27 cellular contexts compared by ENCODE assay signal in genomic region chr10:77788496-77789010, GRCh38.
DNase-seq lines count a peak whose midpoint lies in the region; ATAC-seq, FAIRE-seq and TF ChIP-seq lines count a peak whose summit lies in the region.
"Had no signal": no experiment of that assay in that cellular context is flagged by ENCODE, and none has a peak within 500 bp of the region (broad histone marks: within the 10 kb centered on the region; RNA-seq: fewer than 3 reads in every experiment).

No MANE protein-coding gene starts in this region.

- H3K27me3 ChIP-seq in K562 (ENCODE audit: control insufficient read depth in 2 of 2, insufficient read depth in 2 of 2, low read length in 2 of 2) (no peaks in the 10 kb centered on the region), upper lobe of right lung (no peaks in the 10 kb centered on the region)
- H3K27me3 ChIP-seq: BE2C; BLaER1 treated with 17β-estradiol and CSF1 and Interleukin-3, amounts not matched to agents 10 nM and 100 nM had no signal

- peak overlapping the region; percentile 4 to 57 for H3K27ac Mint-ChIP-seq in natural killer cell
- peak overlapping the region in 1 of 2 donors; percentile 57 for H3K27ac Mint-ChIP-seq in natural killer cell treated with Interleukin-12 subunit alpha and Interleukin-12 subunit beta and Interleukin-15 and Interleukin-18, amount 100 ng/mL, for 72 hours
- H3K27ac Mint-ChIP-seq in activated T-helper 17 cell treated with anti-CD3 and anti-CD28 coated beads, Interleukin-2, amount 50 U/mL, for 72 hours, result no peak overlapping the region
- H3K27ac Mint-ChIP-seq: CD14-positive monocyte; CD4-positive, alpha-beta T cell had no signal

- intact Hi-C loops in natural killer cell (cut with micrococcal nuclease), result no loop called here
- intact Hi-C loops in K562 (cut with micrococcal nuclease), result no loop called here
- intact Hi-C loops in posterior vena cava (cut with DNase I), result no loop called here
- intact Hi-C loops in upper lobe of right lung (cut with DNase I), result no loop called here

- no peak for TF ChIP-seq POLR2A in K562 (conservative IDR thresholded peaks at IDR 0.05)

- no peak overlapping the region for H3K4me2 ChIP-seq in K562 (ENCODE audit: insufficient read depth, low read length)
- H3K4me2 ChIP-seq: A549; BLaER1 treated with 17β-estradiol and CSF1 and Interleukin-3, amounts not matched to agents 10 nM and 100 nM had no signal

- peaks cover 0 to 4% of the 10 kb centered on the region in 2 donors for H3K4me1 Mint-ChIP-seq in natural killer cell
- H3K4me1 Mint-ChIP-seq in natural killer cell treated with Interleukin-12 subunit alpha and Interleukin-12 subunit beta and Interleukin-15 and Interleukin-18, amount 100 ng/mL, for 72 hours (ENCODE audit: low read depth in 2 of 2), result peaks cover 5 to 6% of the 10 kb centered on the region in 2 donors
- H3K4me1 Mint-ChIP-seq in activated T-helper 17 cell treated with anti-CD3 and anti-CD28 coated beads, Interleukin-2, amount 50 U/mL, for 72 hours, result no peaks in the 10 kb centered on the region
- H3K4me1 Mint-ChIP-seq: CD14-positive monocyte had no signal

- TF ChIP-seq RAD21 in K562 (CRISPR knock-in tag; conservative IDR thresholded peaks at IDR 0.05 in 1 of 2, IDR thresholded peaks at IDR 0.05 in 1 of 2), result no peak

- DNase-seq in natural killer cell (no peak), K562 (ENCODE audit: extremely low read depth in 1 of 4, low spot score in 3 of 4) (no peak), posterior vena cava (ENCODE audit: low spot score) (peak; percentile 74), upper lobe of right lung (peak; percentile 35), H4 (ENCODE audit: low spot score) (no peak)
- DNase-seq in natural killer cell treated with Interleukin-12 subunit alpha and Interleukin-12 subunit beta and Interleukin-15 and Interleukin-18, amount 100 ng/mL, for 72 hours (ENCODE audit: low spot score), result no peak
- DNase-seq in activated effector memory CD4-positive, alpha-beta T cell treated with Interleukin-2 at 50 U/mL for 16 hours, result no peak
- DNase-seq: 8988T; ACHN; AML-193; BE2C; CD8-positive, alpha-beta memory T cell; DMS 273 treated with DMSO at 0.1 percent for 48 hours; DMS79; EL; GDM1; GOT3; H7; HCEC 1CT had no signal

- H3K79me2 ChIP-seq in K562 (ENCODE audit: control insufficient read depth, insufficient read depth, low read length), result no peaks in the 10 kb centered on the region

- H3K27ac ChIP-seq in K562 (ENCODE audit: extremely low read depth, low read depth, low read length), result no peak overlapping the region
- H3K27ac ChIP-seq in upper lobe of right lung, result no peak overlapping the region
- H3K27ac ChIP-seq: A549; BLaER1 treated with 17β-estradiol and CSF1 and Interleukin-3, amounts not matched to agents 10 nM and 100 nM had no signal

- H3K9me1 ChIP-seq in K562 (ENCODE audit: control insufficient read depth, insufficient read depth, low read length), result no peaks in the 10 kb centered on the region

- no peaks in the 10 kb centered on the region for H3K9me3 ChIP-seq in K562 (replicated peaks; ENCODE audit: control insufficient read depth, insufficient read depth, low read depth, low read length)
- H3K9me3 ChIP-seq in upper lobe of right lung, result no peaks in the 10 kb centered on the region
- H3K9me3 ChIP-seq: A549; BE2C; BLaER1 treated with 17β-estradiol and CSF1 and Interleukin-3, amounts not matched to agents 10 nM and 100 nM had no signal

- no peaks in the 10 kb centered on the region for H4K20me1 ChIP-seq in K562 (replicated peaks; ENCODE audit: control insufficient read depth, insufficient read depth, low read length)

- FAIRE-seq in K562 (lab: Jason Lieb, UNC), result peak; percentile 15
- FAIRE-seq: A549, D721Med, GM12891, GM18507 had no signal

- no peaks in the 10 kb centered on the region for H3K9me3 Mint-ChIP-seq in natural killer cell
- no peaks in the 10 kb centered on the region for H3K9me3 Mint-ChIP-seq in natural killer cell treated with Interleukin-12 subunit alpha and Interleukin-12 subunit beta and Interleukin-15 and Interleukin-18, amount 100 ng/mL, for 72 hours
- no peaks in the 10 kb centered on the region for H3K9me3 Mint-ChIP-seq in activated T-helper 17 cell treated with anti-CD3 and anti-CD28 coated beads, Interleukin-2, amount 50 U/mL, for 72 hours
- H3K9me3 Mint-ChIP-seq: CD4-positive, alpha-beta T cell; CD8-positive, alpha-beta memory T cell had no signal

- no peak overlapping the region for H2AFZ ChIP-seq in K562 (ENCODE audit: low read depth, low read length)

- ATAC-seq in natural killer cell, result no peak
- no peak for ATAC-seq in natural killer cell treated with Interleukin-12 subunit alpha and Interleukin-12 subunit beta and Interleukin-15 and Interleukin-18, amount 100 ng/mL, for 72 hours
- ATAC-seq in K562, result no peak
- ATAC-seq in upper lobe of right lung, result no peak
- no peak for ATAC-seq in activated T-helper 17 cell treated with anti-CD3 and anti-CD28 coated beads, Interleukin-2, amount 50 U/mL, for 72 hours (replicated peaks)
- ATAC-seq: A549 had no signal

- TF ChIP-seq CTCF in natural killer cell (IDR thresholded peaks at IDR 0.05) (no peak), K562 (IDR thresholded peaks at IDR 0.05 in 2 of 3, conservative IDR thresholded peaks at IDR 0.05 in 1 of 3; ENCODE audit: insufficient read depth in 2 of 3, low read depth in 1 of 3, low read length in 3 of 3) (no peak), upper lobe of right lung (IDR thresholded peaks at IDR 0.05) (no peak)

- peak overlapping the region in 1 of 2 experiments; percentile 14; a peak in 1 of 4 replicates for H3K9ac ChIP-seq in K562 (ENCODE audit: insufficient read depth in 1 of 2, low read depth in 2 of 2, low read length in 2 of 2)
- H3K9ac ChIP-seq: BLaER1 treated with 17β-estradiol and CSF1 and Interleukin-3, amounts not matched to agents 10 nM and 100 nM had no signal

- 80% methylated on average over 10 of the region's 11 CpGs for WGBS in K562 (ENCODE audit: insufficient coverage, low coverage, missing lambda C conversion rate)

- peaks cover 15% of the 10 kb centered on the region for H3K36me3 Mint-ChIP-seq in natural killer cell
- peaks cover 11% of the 10 kb centered on the region for H3K36me3 Mint-ChIP-seq in natural killer cell treated with Interleukin-12 subunit alpha and Interleukin-12 subunit beta and Interleukin-15 and Interleukin-18, amount 100 ng/mL, for 72 hours
- no peaks in the 10 kb centered on the region for H3K36me3 Mint-ChIP-seq in activated T-helper 17 cell treated with anti-CD3 and anti-CD28 coated beads, Interleukin-2, amount 50 U/mL, for 72 hours (ENCODE audit: low read depth)
- H3K36me3 Mint-ChIP-seq: CD14-positive monocyte had no signal

- peaks cover 23% of the 10 kb centered on the region; the same call in 1 of the 3 replicates for H3K36me3 ChIP-seq in K562 (ENCODE audit: control insufficient read depth, insufficient read depth, low read length)
- peaks cover 19% of the 10 kb centered on the region for H3K36me3 ChIP-seq in upper lobe of right lung
- H3K36me3 ChIP-seq: BE2C had no signal

- in situ Hi-C loops in K562 (cut with MboI), result no loop called here

- no peak overlapping the region for H3K4me3 ChIP-seq in K562
- H3K4me3 ChIP-seq in upper lobe of right lung, result no peak overlapping the region
- H3K4me3 ChIP-seq: A549; BLaER1 treated with 17β-estradiol and CSF1 and Interleukin-3, amounts not matched to agents 10 nM and 100 nM had no signal

- H3K27me3 Mint-ChIP-seq in natural killer cell (ENCODE audit: low read depth in 2 of 2), result no peaks in the 10 kb centered on the region
- H3K27me3 Mint-ChIP-seq in natural killer cell treated with Interleukin-12 subunit alpha and Interleukin-12 subunit beta and Interleukin-15 and Interleukin-18, amount 100 ng/mL, for 72 hours, result no peaks in the 10 kb centered on the region
- no peaks in the 10 kb centered on the region for H3K27me3 Mint-ChIP-seq in activated T-helper 17 cell treated with anti-CD3 and anti-CD28 coated beads, Interleukin-2, amount 50 U/mL, for 72 hours
- H3K27me3 Mint-ChIP-seq: CD4-positive, alpha-beta T cell; CD8-positive, alpha-beta memory T cell had no signal

- CTCF ChIA-PET in K562 (lab: Yijun Ruan, JAX; ENCODE audit: low intra/inter-chr PET ratio), result no interaction called here

- POLR2A ChIA-PET in K562 (lab: Yijun Ruan, JAX), result no interaction called here

- H3K4me1 ChIP-seq in K562 (replicated peaks in 1 of 2; ENCODE audit: control insufficient read depth in 2 of 2, insufficient read depth in 2 of 2, low read length in 2 of 2) (no peaks in the 10 kb centered on the region), upper lobe of right lung (no peaks in the 10 kb centered on the region)
- H3K4me1 ChIP-seq: A549, BE2C had no signal

- no peak overlapping the region for H3K4me3 Mint-ChIP-seq in natural killer cell
- H3K4me3 Mint-ChIP-seq in natural killer cell treated with Interleukin-12 subunit alpha and Interleukin-12 subunit beta and Interleukin-15 and Interleukin-18, amount 100 ng/mL, for 72 hours, result no peak overlapping the region
- H3K4me3 Mint-ChIP-seq in activated T-helper 17 cell treated with anti-CD3 and anti-CD28 coated beads, Interleukin-2, amount 50 U/mL, for 72 hours, result no peak overlapping the region
- H3K4me3 Mint-ChIP-seq: CD14-positive monocyte; CD4-positive, alpha-beta T cell; CD8-positive, alpha-beta memory T cell had no signal

- no peak for TF ChIP-seq EP300 in K562 (IDR thresholded peaks at IDR 0.05; ENCODE audit: low read length)

- BruUV-seq in K562 (replicated peaks; lab: Mats Ljungman, UMichigan), result no TSS peak

TF ChIP-seq in K562, 482 proteins besides CTCF, POLR2A, EP300 and RAD21 (continues in another document):
- 0 out of 2 replicates have a peak, but pooled peaks have one; percentile 22 for TF ChIP-seq POLR2G (IDR thresholded peaks at IDR 0.05; ENCODE audit: low read depth, low read length)
- TF ChIP-seq E2F8 (IDR thresholded peaks at IDR 0.05; ENCODE audit: low read depth, partially characterized antibody), result no peak
- no peak for TF ChIP-seq CHD1 (IDR thresholded peaks at IDR 0.05; ENCODE audit: low read length)
- no peak for TF ChIP-seq HOXB6 (CRISPR knock-in tag; IDR thresholded peaks at IDR 0.05; ENCODE audit: borderline replicate concordance)

Comparison
In these comparisons a context has a peak if more than half of its experiments do, and no peak if none do; other contexts are left out.
1. DNase-seq: peak in posterior vena cava (single experiment) and upper lobe of right lung (single experiment); none in natural killer cell (single experiment), natural killer cell treated with Interleukin-12 subunit alpha and Interleukin-12 subunit beta and Interleukin-15 and Interleukin-18, amount 100 ng/mL, for 72 hours (single experiment), K562 (0 of 4), H4 (single experiment) and activated effector memory CD4-positive, alpha-beta T cell treated with Interleukin-2 at 50 U/mL for 16 hours (single experiment).